In genomic region chr22:24550902-24551229, GRCh38 we compare ENCODE assay signal across 1 cellular context.
TF ChIP-seq lines count a peak whose summit lies in the region.

No MANE protein-coding gene starts in this region.

TF ChIP-seq in liver, 16 proteins besides CTCF, POLR2A, EP300 and RAD21 (continued from another document):
- TF ChIP-seq REST (IDR thresholded peaks at IDR 0.05) (no peak), NR2F2 (IDR thresholded peaks at IDR 0.05) (no peak), HNF4G (IDR thresholded peaks at IDR 0.05) (no peak), YY1 (IDR thresholded peaks at IDR 0.05) (no peak), FOXA1 (IDR thresholded peaks at IDR 0.05) (no peak), GABPA (IDR thresholded peaks at IDR 0.05 in 1 of 2, conservative IDR thresholded peaks at IDR 0.05 in 1 of 2) (no peak), HNF4A (conservative IDR thresholded peaks at IDR 0.05) (no peak), TAF1 (conservative IDR thresholded peaks at IDR 0.05) (no peak), MAX (IDR thresholded peaks at IDR 0.05) (no peak), ZBTB33 (IDR thresholded peaks at IDR 0.05) (no peak), SP1 (IDR thresholded peaks at IDR 0.05) (no peak), EGR1 (IDR thresholded peaks at IDR 0.05; ENCODE audit: low read depth in 2 of 2) (no peak), RXRA (IDR thresholded peaks at IDR 0.05) (no peak), JUND (IDR thresholded peaks at IDR 0.05) (no peak)
